ENCODE assay signal across 11 cellular contexts in genomic region chr3:124650798-124651197, GRCh38.
DNase-seq lines count a peak whose midpoint lies in the region; ATAC-seq and TF ChIP-seq lines count a peak whose summit lies in the region.
"Had no signal": no experiment of that assay in that cellular context is flagged by ENCODE, and none has a peak within 500 bp of the region (broad histone marks: within the 10 kb centered on the region; RNA-seq: fewer than 3 reads in every experiment).

No MANE protein-coding gene starts in this region.

- no peak overlapping the region for H3K4me3 ChIP-seq in Loucy (ENCODE audit: low read length, poor library complexity, severe bottlenecking)

- no peaks in the 10 kb centered on the region for H3F3A ChIP-seq in Loucy (ENCODE audit: low read depth)

- no peaks in the 10 kb centered on the region for H3K9me3 Mint-ChIP-seq in activated CD4-positive, alpha-beta T cell treated with anti-CD3 and anti-CD28 coated beads, Interleukin-2, amount 10 ng/mL, durations not matched to agents 24 days and 14 days

- H3K36me3 Mint-ChIP-seq in activated CD4-positive, alpha-beta T cell treated with anti-CD3 and anti-CD28 coated beads, Interleukin-2, amount 10 ng/mL, durations not matched to agents 24 days and 14 days (ENCODE audit: low read depth) = no peaks in the 10 kb centered on the region

- H3K27ac Mint-ChIP-seq in activated CD4-positive, alpha-beta T cell treated with anti-CD3 and anti-CD28 coated beads, Interleukin-2, amount 10 ng/mL, durations not matched to agents 24 days and 14 days = peak overlapping the region; percentile 76

- DNase-seq in activated CD4-positive, alpha-beta T cell treated with anti-CD3 and anti-CD28 coated beads, Interleukin-2, amount 10 ng/mL, durations not matched to agents 24 days and 14 days = peak; percentile 65
- DNase-seq in activated CD4-positive, alpha-beta T cell treated with anti-CD3 and anti-CD28 coated beads for 4 hours = no peak
- peak; percentile 14 to 39 for DNase-seq in stimulated activated CD8-positive, alpha-beta memory T cell treated with anti-CD3 and anti-CD28 coated beads, Interleukin-15, amount 100 ng/mL, for 48 hours (ENCODE audit: low read depth in 2 of 2)
- DNase-seq in anterior cingulate cortex (lab: John Stamatoyannopoulos, UW) = no peak
- DNase-seq in NCI-H1436 (lab: John Stamatoyannopoulos, UW) = no peak
- DNase-seq in kidney glomerular epithelial cell (lab: John Stamatoyannopoulos, UW) = no peak
- DNase-seq: NCI-H748 treated with DMSO at 0.1 percent for 48 hours, T-helper 9 cell had no signal

- H3K4me1 Mint-ChIP-seq in activated CD4-positive, alpha-beta T cell treated with anti-CD3 and anti-CD28 coated beads, Interleukin-2, amount 10 ng/mL, durations not matched to agents 24 days and 14 days = peaks cover 13% of the 10 kb centered on the region

- no peaks in the 10 kb centered on the region for H3K9me3 ChIP-seq in Loucy (ENCODE audit: insufficient read depth, low read depth, low read length)
- H3K9me3 ChIP-seq: neutrophil had no signal

- H2AFZ ChIP-seq in Loucy (ENCODE audit: low read length) = peak overlapping the region; percentile 62; the same call in 1 of the 2 replicates

- H3K27me3 Mint-ChIP-seq in activated CD4-positive, alpha-beta T cell treated with anti-CD3 and anti-CD28 coated beads, Interleukin-2, amount 10 ng/mL, durations not matched to agents 24 days and 14 days = peaks cover 38% of the 10 kb centered on the region

- TF ChIP-seq CTCF in Loucy (conservative IDR thresholded peaks at IDR 0.05; ENCODE audit: low read length) = no peak

- ATAC-seq in GM21737 (IDR thresholded peaks at IDR 0.05; ENCODE audit: unreplicated experiment) = peak; percentile 72

- H3K9ac ChIP-seq in Loucy (ENCODE audit: low read depth, low read length, poor library complexity, severe bottlenecking) = no peak overlapping the region

- peak overlapping the region; percentile 15 for H3K4me2 ChIP-seq in Loucy (ENCODE audit: low read depth, low read length, poor library complexity, severe bottlenecking)

- no peaks in the 10 kb centered on the region for H3K9me2 ChIP-seq in Loucy (replicated peaks; ENCODE audit: low read depth, low read length)

- H3K4me1 ChIP-seq in Loucy (ENCODE audit: insufficient read depth, low read length, poor library complexity, severe bottlenecking) = peaks cover 36% of the 10 kb centered on the region

- no peaks in the 10 kb centered on the region for H3K36me3 ChIP-seq in Loucy (ENCODE audit: insufficient read depth, low read length)
- H3K36me3 ChIP-seq: neutrophil had no signal

- H3K4me3 Mint-ChIP-seq in activated CD4-positive, alpha-beta T cell treated with anti-CD3 and anti-CD28 coated beads, Interleukin-2, amount 10 ng/mL, durations not matched to agents 24 days and 14 days = peak overlapping the region; percentile 6

- intact Hi-C loops in activated CD4-positive, alpha-beta T cell treated with anti-CD3 and anti-CD28 coated beads, Interleukin-2, amount 10 ng/mL, durations not matched to agents 24 days and 14 days (cut with micrococcal nuclease) = loop anchor here (1.0 kb wide), 1 partner anchor 10 kb away; no protein-coding TSS in a partner anchor

- no peaks in the 10 kb centered on the region for H4K20me1 ChIP-seq in Loucy (ENCODE audit: insufficient read depth, low read length, poor library complexity, severe bottlenecking)

- no peaks in the 10 kb centered on the region for H3K79me2 ChIP-seq in Loucy (ENCODE audit: insufficient read depth, low read length)

- no peaks in the 10 kb centered on the region for H3K27me3 ChIP-seq in Loucy (ENCODE audit: insufficient read depth, low read length, poor library complexity, severe bottlenecking)
- H3K27me3 ChIP-seq: neutrophil had no signal

Comparison
In these comparisons a context has a peak if more than half of its experiments do, and no peak if none do; other contexts are left out.
1. DNase-seq: peak in activated CD4-positive, alpha-beta T cell treated with anti-CD3 and anti-CD28 coated beads, Interleukin-2, amount 10 ng/mL, durations not matched to agents 24 days and 14 days (single experiment) and stimulated activated CD8-positive, alpha-beta memory T cell treated with anti-CD3 and anti-CD28 coated beads, Interleukin-15, amount 100 ng/mL, for 48 hours (2 of 2); none in activated CD4-positive, alpha-beta T cell treated with anti-CD3 and anti-CD28 coated beads for 4 hours (0 of 2), anterior cingulate cortex (0 of 58), NCI-H1436 (single experiment) and kidney glomerular epithelial cell (single experiment).